In genomic region chr6:799769-800168, GRCh38 we compare ENCODE assay signal across 33 cellular contexts.
"Had no signal": no experiment of that assay in that cellular context is flagged by ENCODE, and none has a peak within 500 bp of the region (broad histone marks: within the 10 kb centered on the region; RNA-seq: fewer than 3 reads in every experiment).

No MANE protein-coding gene starts in this region.

- FAIRE-seq: astrocyte, bronchial epithelial cell had no signal

- H3K4me1 ChIP-seq: adrenal gland, ascending aorta, body of pancreas, breast epithelium had no signal

- DNase-seq: activated effector memory CD4-positive, alpha-beta T cell treated with anti-CD3 and anti-CD28 coated beads, Interleukin-2, amount 50 U/mL, for 16 hours; activated effector memory CD4-positive, alpha-beta T cell treated with Interleukin-2 at 50 U/mL for 16 hours; activated gamma-delta T cell; activated gamma-delta T cell treated with Interleukin-2 at 50 U/mL for 16 hours; activated naive CD4-positive, alpha-beta T cell; activated naive CD4-positive, alpha-beta T cell treated with anti-CD3 and anti-CD28 coated beads for 36 hours; activated naive CD4-positive, alpha-beta T cell treated with anti-CD3 and anti-CD28 coated beads, Interleukin-2, amount 10 ng/mL, durations not matched to agents 7 days and 5 days; activated naive CD4-positive, alpha-beta T cell treated with anti-CD3 and anti-CD28 coated beads, Interleukin-2, amount 50 U/mL, for 16 hours; activated naive CD4-positive, alpha-beta T cell treated with Interleukin-2 at 50 U/mL for 16 hours; activated naive CD8-positive, alpha-beta T cell treated with anti-CD3 and anti-CD28 coated beads for 36 hours; activated naive CD8-positive, alpha-beta T cell treated with anti-CD3 and anti-CD28 coated beads, Interleukin-2, amount 10 ng/mL, durations not matched to agents 7 days and 5 days; activated naive CD8-positive, alpha-beta T cell treated with anti-CD3 and anti-CD28 coated beads, Interleukin-2, amount 50 U/mL, for 24 hours; activated T-cell treated with anti-CD3 and anti-CD28 coated beads, Interleukin-2, amount 50 U/mL, for 24 hours; activated T-cell treated with anti-CD3 and anti-CD28 coated beads, Interleukin-2, amount 50 U/mL, for 4 hours; activated T-cell treated with anti-CD3 and anti-CD28 coated beads, Interleukin-2, amount 50 U/mL, for 48 hours; activated T-cell treated with anti-CD3 and anti-CD28 coated beads, Interleukin-2, amount 50 U/mL, for 72 hours; adrenal gland; amniotic stem cell; amygdala; anterior cingulate cortex; aorta; body of pancreas; brain microvascular endothelial cell; caudate nucleus; central memory CD4-positive, alpha-beta T cell; cerebellar nuclear complex had no signal

- H3K9me3 ChIP-seq: adrenal gland, ascending aorta, body of pancreas, breast epithelium had no signal

- H3K4me3 ChIP-seq: adrenal gland, ascending aorta, body of pancreas, breast epithelium, cardiac muscle cell had no signal

- ATAC-seq: activated naive CD4-positive, alpha-beta T cell treated with anti-CD3 and anti-CD28 coated beads, Interleukin-2, amount 50 U/mL, for 72 hours; activated naive CD8-positive, alpha-beta T cell treated with anti-CD3 and anti-CD28 coated beads, Interleukin-2, amount 50 U/mL, for 24 hours; activated T-cell treated with anti-CD3 and anti-CD28 coated beads, Interleukin-2, amount 50 U/mL, for 4 hours; activated T-cell treated with anti-CD3 and anti-CD28 coated beads, Interleukin-2, amount 50 U/mL, for 72 hours; activated T-helper 17 cell treated with anti-CD3 and anti-CD28 coated beads, Interleukin-2, amount 50 U/mL, for 72 hours; body of pancreas had no signal

- H3K27ac ChIP-seq: adrenal gland, ascending aorta, body of pancreas, brain microvascular endothelial cell, breast epithelium, cardiac muscle cell had no signal
